15 cellular contexts compared by ENCODE assay signal in genomic region chr3:59985643-59986200, GRCh38.
DNase-seq lines count a peak whose midpoint lies in the region; ATAC-seq and TF ChIP-seq lines count a peak whose summit lies in the region.
"Had no signal": no experiment of that assay in that cellular context is flagged by ENCODE, and none has a peak within 500 bp of the region (broad histone marks: within the 10 kb centered on the region; RNA-seq: fewer than 3 reads in every experiment).

No MANE protein-coding gene starts in this region.

- H3K27ac Mint-ChIP-seq in immature natural killer cell, result peak overlapping the region; percentile 40 to 88 (median 74)

- H3K36me3 ChIP-seq in transverse colon (no peaks in the 10 kb centered on the region), Peyer's patch (no peaks in the 10 kb centered on the region)
- H3K36me3 ChIP-seq: stomach had no signal

- H3K27me3 ChIP-seq in transverse colon (no peaks in the 10 kb centered on the region), Peyer's patch (no peaks in the 10 kb centered on the region)
- H3K27me3 ChIP-seq: stomach had no signal

- TF ChIP-seq POLR2A in transverse colon (IDR thresholded peaks at IDR 0.05) (no peak), Peyer's patch (IDR thresholded peaks at IDR 0.05) (no peak)

- no peak for TF ChIP-seq EP300 in transverse colon (IDR thresholded peaks at IDR 0.05; ENCODE audit: low read depth)

- H3K36me3 Mint-ChIP-seq in immature natural killer cell, result no peaks in the 10 kb centered on the region

- H3K4me3 Mint-ChIP-seq in immature natural killer cell, result peak overlapping the region in 4 of 5 donors; percentile 16 to 55 (median 34)

- H3K27me3 Mint-ChIP-seq in immature natural killer cell (ENCODE audit: low read depth in 3 of 3), result no peaks in the 10 kb centered on the region

- ATAC-seq in HG02852 (IDR thresholded peaks at IDR 0.05; ENCODE audit: unreplicated experiment), result peak; percentile 45
- ATAC-seq: PC-3 had no signal

- H3K9me3 ChIP-seq in transverse colon, result no peaks in the 10 kb centered on the region
- H3K9me3 ChIP-seq in Peyer's patch, result no peaks in the 10 kb centered on the region
- H3K9me3 ChIP-seq: Caco-2, stomach had no signal

- in situ Hi-C loops in GM13977 (cut with MboI; ENCODE audit: low pct_unique_long_range_greater_than_20kb, low sequenced_read_pairs, unreplicated experiment) (no loop called here), transverse colon (cut with MboI; ENCODE audit: low pct_ligation_motif_present in 1 of 4, low pct_unique_long_range_greater_than_20kb in 1 of 4, low sequenced_read_pairs in 3 of 4) (no loop called here)

- H3K4me1 Mint-ChIP-seq in immature natural killer cell, result peaks cover 41 to 62% of the 10 kb centered on the region in 2 donors

- H3K4me3 ChIP-seq in transverse colon (no peak overlapping the region), Peyer's patch (no peak overlapping the region)
- H3K4me3 ChIP-seq: stomach had no signal

- DNase-seq in SKM-1 treated with dmso at 0.1 percent for 144 hours (lab: John Stamatoyannopoulos, UW; ENCODE audit: unreplicated experiment), result peak; percentile 48
- DNase-seq in SKM-1 (lab: John Stamatoyannopoulos, UW; ENCODE audit: unreplicated experiment), result no peak
- DNase-seq in OCI-M1 (lab: John Stamatoyannopoulos, UW), result peak; percentile 42
- no peak for DNase-seq in immature natural killer cell
- DNase-seq in GM13977 (ENCODE audit: low spot score), result no peak
- no peak for DNase-seq in transverse colon
- DNase-seq in Peyer's patch, result no peak
- DNase-seq: Caco-2, mesendoderm, NCI-H1092, PC-3, stomach, T-helper 9 cell had no signal

- intact Hi-C loops in transverse colon (cut with DNase I; ENCODE audit: low total_unique reads), result no loop called here

- peaks cover 0 to 1% (median 0%) of the 10 kb centered on the region in 6 donors for H3K9me3 Mint-ChIP-seq in immature natural killer cell

- H3K27ac ChIP-seq in transverse colon, result no peak overlapping the region
- H3K27ac ChIP-seq in Peyer's patch, result no peak overlapping the region
- H3K27ac ChIP-seq: 22Rv1, stomach had no signal

- no peaks in the 10 kb centered on the region for H3K4me1 ChIP-seq in transverse colon
- no peaks in the 10 kb centered on the region for H3K4me1 ChIP-seq in Peyer's patch
- H3K4me1 ChIP-seq: Caco-2, stomach had no signal

- WGBS in transverse colon (ENCODE audit: low coverage in 1 of 2), 2 donors, result 78 to 79% methylated on average over 3 to 5 of the region's 5 CpGs

- no peak for TF ChIP-seq CTCF in GM13977 (IDR thresholded peaks at IDR 0.05; ENCODE audit: extremely low read depth, insufficient read depth, missing control alignments)
- no peak for TF ChIP-seq CTCF in transverse colon (IDR thresholded peaks at IDR 0.05)
- TF ChIP-seq CTCF in Peyer's patch (IDR thresholded peaks at IDR 0.05), result no peak

Comparison
In these comparisons a context has a peak if more than half of its experiments do, and no peak if none do; other contexts are left out.
1. DNase-seq: peak in SKM-1 treated with dmso at 0.1 percent for 144 hours (single experiment) and OCI-M1 (single experiment); none in SKM-1 (single experiment), immature natural killer cell (0 of 3), GM13977 (single experiment), transverse colon (single experiment) and Peyer's patch (0 of 3).